Comparison of ENCODE assay signal across 17 cellular contexts in the genomic region with DNA sequence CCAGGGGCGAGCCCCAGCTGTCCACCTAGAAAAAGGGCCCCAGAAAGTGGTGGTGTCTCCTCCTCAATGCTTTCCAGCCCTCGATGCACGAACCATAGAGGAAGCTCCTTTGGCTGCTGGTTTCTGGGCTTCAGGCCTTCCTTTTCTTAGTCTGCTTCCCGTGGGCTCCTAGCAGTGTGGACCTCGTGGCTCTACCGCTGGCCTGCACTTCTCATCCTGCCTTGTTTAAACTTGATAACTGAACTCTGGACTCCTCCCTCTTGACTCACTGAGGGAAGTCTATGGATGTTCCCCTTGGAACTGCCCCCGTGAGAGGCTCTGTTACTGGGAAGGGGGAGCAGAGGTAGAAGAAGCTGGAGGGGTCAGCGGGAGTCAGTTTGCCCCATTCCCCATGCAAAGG.
DNase-seq lines count a peak whose midpoint lies in the region; ATAC-seq and TF ChIP-seq lines count a peak whose summit lies in the region.
"Had no signal": no experiment of that assay in that cellular context is flagged by ENCODE, and none has a peak within 500 bp of the region (broad histone marks: within the 10 kb centered on the region; RNA-seq: fewer than 3 reads in every experiment).

No MANE protein-coding gene starts in this region.

- H3K27me3 Mint-ChIP-seq in effector memory CD8-positive, alpha-beta T cell = no peaks in the 10 kb centered on the region
- H3K27me3 Mint-ChIP-seq: activated naive CD8-positive, alpha-beta T cell treated with anti-CD3 and anti-CD28 coated beads for 36 hours; stimulated activated naive CD8-positive, alpha-beta T cell treated with anti-CD3 and anti-CD28 coated beads, Interleukin-15, Interleukin-2, amounts not matched to agents 100 ng/mL and 50 ng/mL, for 24 hours had no signal

- no peak overlapping the region for H3K4me3 Mint-ChIP-seq in effector memory CD8-positive, alpha-beta T cell
- H3K4me3 Mint-ChIP-seq: activated naive CD8-positive, alpha-beta T cell treated with anti-CD3 and anti-CD28 coated beads for 36 hours; stimulated activated naive CD8-positive, alpha-beta T cell treated with anti-CD3 and anti-CD28 coated beads, Interleukin-15, Interleukin-2, amounts not matched to agents 100 ng/mL and 50 ng/mL, for 24 hours had no signal

- ATAC-seq in effector memory CD8-positive, alpha-beta T cell (replicated peaks) = no peak
- no peak for ATAC-seq in HG02938 (IDR thresholded peaks at IDR 0.05; ENCODE audit: unreplicated experiment)
- ATAC-seq in GM19324 (IDR thresholded peaks at IDR 0.05; ENCODE audit: low FRiP score, unreplicated experiment) = no peak

- peak overlapping the region in 4 of 11 experiments; percentile 27 to 48 (median 40); a peak in 5 of 22 replicates for H3K9ac ChIP-seq in BLaER1 treated with 17β-estradiol and CSF1 and Interleukin-3, amounts not matched to agents 10 nM and 100 nM
- no peak overlapping the region for H3K9ac ChIP-seq in mesendoderm (ENCODE audit: low read length)

- no peaks in the 10 kb centered on the region for H3K27me3 ChIP-seq in BLaER1 treated with 17β-estradiol and CSF1 and Interleukin-3, amounts not matched to agents 10 nM and 100 nM
- no peaks in the 10 kb centered on the region for H3K27me3 ChIP-seq in mesendoderm (ENCODE audit: insufficient read depth, low read length, poor library complexity)
- H3K27me3 ChIP-seq: brain microvascular endothelial cell had no signal

- peak overlapping the region; percentile 28 for H3K56ac ChIP-seq in mesendoderm (ENCODE audit: low read length)

- H3K4ac ChIP-seq in mesendoderm (ENCODE audit: low read depth, low read length) = no peak overlapping the region

- DNase-seq in M059J (ENCODE audit: low read depth) (peak; percentile 26), mesendoderm (no peak), lower leg skin (ENCODE audit: low spot score in 2 of 2) (no peak), GF-D8 (lab: John Stamatoyannopoulos, UW) (no peak)
- no peak for DNase-seq in effector memory CD8-positive, alpha-beta T cell
- DNase-seq: activated CD4-positive, alpha-beta T cell treated with anti-CD3 and anti-CD28 coated beads, Interleukin-2, amount 50 U/mL, for 48 hours; activated naive CD8-positive, alpha-beta T cell treated with anti-CD3 and anti-CD28 coated beads for 36 hours; brain microvascular endothelial cell; glutamatergic neuron; MM.1S; NCI-H69; PC-9 had no signal

- no peaks in the 10 kb centered on the region for H3K36me3 ChIP-seq in BLaER1 treated with 17β-estradiol and CSF1 and Interleukin-3, amounts not matched to agents 10 nM and 100 nM
- H3K36me3 ChIP-seq in mesendoderm (ENCODE audit: control insufficient read depth, insufficient read depth, low read length) = no peaks in the 10 kb centered on the region
- H3K36me3 ChIP-seq: brain microvascular endothelial cell had no signal

- H4K8ac ChIP-seq in mesendoderm (ENCODE audit: low read depth, low read length) = no peak overlapping the region

- no peak overlapping the region for H2BK15ac ChIP-seq in mesendoderm (replicated peaks; ENCODE audit: low read depth)

- peak overlapping the region; percentile 2 to 6 for H3K27ac Mint-ChIP-seq in effector memory CD8-positive, alpha-beta T cell
- H3K27ac Mint-ChIP-seq: activated naive CD8-positive, alpha-beta T cell treated with anti-CD3 and anti-CD28 coated beads for 36 hours; stimulated activated naive CD8-positive, alpha-beta T cell treated with anti-CD3 and anti-CD28 coated beads, Interleukin-15, Interleukin-2, amounts not matched to agents 100 ng/mL and 50 ng/mL, for 24 hours had no signal

- no peak overlapping the region for H4K5ac ChIP-seq in mesendoderm (ENCODE audit: low read length)

- H4K20me1 ChIP-seq in BLaER1 treated with 17β-estradiol and CSF1 and Interleukin-3, amounts not matched to agents 10 nM and 100 nM = no peaks in the 10 kb centered on the region

- H3K23ac ChIP-seq in mesendoderm (ENCODE audit: low read length) = no peak overlapping the region

- H3K79me2 ChIP-seq in mesendoderm (ENCODE audit: control insufficient read depth, insufficient read depth, low read length) = no peaks in the 10 kb centered on the region

- H3K4me2 ChIP-seq in BLaER1 treated with 17β-estradiol and CSF1 and Interleukin-3, amounts not matched to agents 10 nM and 100 nM = peak overlapping the region in 9 of 11 experiments; percentile 38 to 90 (median 70); a peak in 14 of 22 replicates
- no peak overlapping the region for H3K4me2 ChIP-seq in mesendoderm (ENCODE audit: low read length)

- no peak for TF ChIP-seq CTCF in lower leg skin (IDR thresholded peaks at IDR 0.05)

- H2AK5ac ChIP-seq in mesendoderm (ENCODE audit: low read length) = no peak overlapping the region

- intact Hi-C loops in lower leg skin (cut with DNase I; ENCODE audit: low total_unique reads) = loop anchor here (5.0 kb wide), 1 partner anchor 342 kb away; no protein-coding TSS in a partner anchor

- no peaks in the 10 kb centered on the region for H3K9me3 ChIP-seq in BLaER1 treated with 17β-estradiol and CSF1 and Interleukin-3, amounts not matched to agents 10 nM and 100 nM (replicated peaks in 1 of 11)

- TF ChIP-seq POLR2A in lower leg skin (IDR thresholded peaks at IDR 0.05) = no peak

- H3K79me1 ChIP-seq in mesendoderm (ENCODE audit: low read length) = no peaks in the 10 kb centered on the region

- H3K4me1 Mint-ChIP-seq in effector memory CD8-positive, alpha-beta T cell (ENCODE audit: low read depth in 2 of 2) = peaks cover 7% of the 10 kb centered on the region in 2 donors

- H3K18ac ChIP-seq in mesendoderm (ENCODE audit: low read length) = no peak overlapping the region

- no peak overlapping the region for H2BK5ac ChIP-seq in mesendoderm (ENCODE audit: low read length)

- H3K4me1 ChIP-seq in BLaER1 treated with 17β-estradiol and CSF1 and Interleukin-3, amounts not matched to agents 10 nM and 100 nM = peaks cover 13 to 56% (median 42%) of the 10 kb centered on the region in 10 experiments
- H3K4me1 ChIP-seq in mesendoderm (ENCODE audit: control insufficient read depth, low read depth, low read length) = no peaks in the 10 kb centered on the region

- WGBS in mesendoderm (ENCODE audit: extremely low coverage, insufficient coverage, low lambda C conversion rate) = no CpG with 5 or more reads among the region's 8 CpGs
- 56 to 61% methylated on average over 8 of the region's 8 CpGs for WGBS in lower leg skin, 2 donors

- H3K27ac ChIP-seq in BLaER1 treated with 17β-estradiol and CSF1 and Interleukin-3, amounts not matched to agents 10 nM and 100 nM = peak overlapping the region in 7 of 11 experiments; percentile 5 to 57 (median 45); a peak in 8 of 22 replicates
- H3K27ac ChIP-seq in mesendoderm (ENCODE audit: low read depth, low read length) = no peak overlapping the region
- H3K27ac ChIP-seq: brain microvascular endothelial cell, epithelial cell of prostate, PC-9 had no signal

- no peak overlapping the region for H2BK120ac ChIP-seq in mesendoderm (ENCODE audit: low read depth, low read length)

- H3K36me3 Mint-ChIP-seq in effector memory CD8-positive, alpha-beta T cell (ENCODE audit: insufficient read depth) = no peaks in the 10 kb centered on the region
- H3K36me3 Mint-ChIP-seq: activated naive CD8-positive, alpha-beta T cell treated with anti-CD3 and anti-CD28 coated beads for 36 hours had no signal

- H3K9me3 Mint-ChIP-seq in effector memory CD8-positive, alpha-beta T cell = no peaks in the 10 kb centered on the region
- H3K9me3 Mint-ChIP-seq: activated naive CD8-positive, alpha-beta T cell treated with anti-CD3 and anti-CD28 coated beads for 36 hours; stimulated activated naive CD8-positive, alpha-beta T cell treated with anti-CD3 and anti-CD28 coated beads, Interleukin-15, Interleukin-2, amounts not matched to agents 100 ng/mL and 50 ng/mL, for 24 hours had no signal

- H3K4me3 ChIP-seq in BLaER1 treated with 17β-estradiol and CSF1 and Interleukin-3, amounts not matched to agents 10 nM and 100 nM = no peak overlapping the region
- H3K4me3 ChIP-seq in mesendoderm (ENCODE audit: low read length) (no peak overlapping the region), lower leg skin (ENCODE audit: low read depth, poor library complexity, severe bottlenecking) (no peak overlapping the region)
- H3K4me3 ChIP-seq: PC-9 had no signal
